35 cellular contexts compared by ENCODE assay signal in genomic region chr9:88426651-88427050, GRCh38.
"Had no signal": no experiment of that assay in that cellular context is flagged by ENCODE, and none has a peak within 500 bp of the region (broad histone marks: within the 10 kb centered on the region; RNA-seq: fewer than 3 reads in every experiment).

No MANE protein-coding gene starts in this region.

- H3K27ac ChIP-seq: ascending aorta, breast epithelium, cardiac muscle cell, colonic mucosa, epithelial cell of prostate, foreskin keratinocyte, gastrocnemius medialis, WERI-Rb-1 had no signal

- H3K36me3 ChIP-seq: breast epithelium, colonic mucosa, gastrocnemius medialis had no signal

- DNase-seq: activated CD4-positive, alpha-beta memory T cell treated with anti-CD3 and anti-CD28 coated beads for 36 hours; activated CD4-positive, alpha-beta T cell treated with anti-CD3 and anti-CD28 coated beads for 36 hours; activated CD4-positive, alpha-beta T cell treated with anti-CD3 and anti-CD28 coated beads, Interleukin-2, amount 10 ng/mL, durations not matched to agents 24 days and 14 days; activated CD4-positive, CD25-positive, alpha-beta regulatory T cell; activated CD4-positive, CD25-positive, alpha-beta regulatory T cell treated with anti-CD3 and anti-CD28 coated beads, Interleukin-2, amount 50 U/mL, for 72 hours; activated CD8-positive, alpha-beta memory T cell treated with anti-CD3 and anti-CD28 coated beads, Interleukin-2, amount 10 ng/mL, durations not matched to agents 7 days and 5 days; activated CD8-positive, alpha-beta memory T cell treated with anti-CD3 and anti-CD28 coated beads, Interleukin-2, amount 50 U/mL, for 4 hours; activated CD8-positive, alpha-beta T cell treated with anti-CD3 and anti-CD28 coated beads, Interleukin-2, amount 10 ng/mL, durations not matched to agents 7 days and 5 days; activated effector memory CD4-positive, alpha-beta T cell treated with Interleukin-2 at 50 U/mL for 16 hours; activated gamma-delta T cell treated with Interleukin-2 at 50 U/mL for 16 hours; activated naive CD4-positive, alpha-beta T cell treated with Interleukin-2 at 50 U/mL for 16 hours; activated naive CD8-positive, alpha-beta T cell treated with anti-CD3 and anti-CD28 coated beads for 36 hours; activated naive CD8-positive, alpha-beta T cell treated with anti-CD3 and anti-CD28 coated beads, Interleukin-2, amount 50 U/mL, for 24 hours; activated T-cell treated with anti-CD3 and anti-CD28 coated beads, Interleukin-2, amount 50 U/mL, for 24 hours; adrenal gland; central memory CD4-positive, alpha-beta T cell; cerebellar nuclear complex; colonic mucosa; effector CD8-positive, alpha-beta T cell; foreskin keratinocyte; gastrocnemius medialis; glutamatergic neuron; heart left ventricle; T-helper 1 cell; T-helper 17 cell; T1000; WERI-Rb-1 had no signal

- H3K4me1 Mint-ChIP-seq: activated CD8-positive, alpha-beta memory T cell treated with anti-CD3 and anti-CD28 coated beads, Interleukin-2, amount 10 ng/mL, durations not matched to agents 7 days and 5 days had no signal

- H3K27ac Mint-ChIP-seq: activated CD4-positive, alpha-beta memory T cell treated with anti-CD3 and anti-CD28 coated beads for 36 hours; activated CD4-positive, alpha-beta T cell treated with anti-CD3 and anti-CD28 coated beads for 36 hours; activated CD4-positive, alpha-beta T cell treated with anti-CD3 and anti-CD28 coated beads, Interleukin-2, amount 10 ng/mL, durations not matched to agents 24 days and 14 days; activated CD8-positive, alpha-beta memory T cell treated with anti-CD3 and anti-CD28 coated beads, Interleukin-2, amount 10 ng/mL, durations not matched to agents 7 days and 5 days; activated CD8-positive, alpha-beta T cell treated with anti-CD3 and anti-CD28 coated beads, Interleukin-2, amount 10 ng/mL, durations not matched to agents 7 days and 5 days; activated naive CD4-positive, alpha-beta T cell treated with anti-CD3 and anti-CD28 coated beads, Interleukin-2, amount 50 U/mL, for 24 hours; activated naive CD8-positive, alpha-beta T cell treated with anti-CD3 and anti-CD28 coated beads for 36 hours; activated naive CD8-positive, alpha-beta T cell treated with anti-CD3 and anti-CD28 coated beads, Interleukin-2, amount 50 U/mL, for 24 hours; activated T-cell treated with anti-CD3 and anti-CD28 coated beads, Interleukin-2, amount 50 U/mL, for 24 hours; activated T-helper 17 cell treated with anti-CD3 and anti-CD28 coated beads, Interleukin-2, amount 50 U/mL, for 72 hours; T-helper 17 cell; T-helper 2 cell treated with Interferon-gamma antibody and Interleukin-4, amounts not matched to agents 5 μg/mL and 100 μg/mL, for 36 hours had no signal

- H3K27me3 ChIP-seq: adrenal gland, ascending aorta, breast epithelium, cardiac muscle cell, colonic mucosa, foreskin keratinocyte, gastrocnemius medialis, heart left ventricle had no signal

- H3K9me3 Mint-ChIP-seq: activated CD4-positive, alpha-beta memory T cell treated with anti-CD3 and anti-CD28 coated beads for 36 hours; activated CD4-positive, alpha-beta T cell treated with anti-CD3 and anti-CD28 coated beads, Interleukin-2, amount 10 ng/mL, durations not matched to agents 24 days and 14 days; activated naive CD4-positive, alpha-beta T cell treated with anti-CD3 and anti-CD28 coated beads, Interleukin-2, amount 50 U/mL, for 24 hours; activated naive CD8-positive, alpha-beta T cell treated with anti-CD3 and anti-CD28 coated beads for 36 hours; activated naive CD8-positive, alpha-beta T cell treated with anti-CD3 and anti-CD28 coated beads, Interleukin-2, amount 50 U/mL, for 24 hours; activated T-cell treated with anti-CD3 and anti-CD28 coated beads, Interleukin-2, amount 50 U/mL, for 24 hours; activated T-helper 17 cell treated with anti-CD3 and anti-CD28 coated beads, Interleukin-2, amount 50 U/mL, for 72 hours had no signal

- H3K4me3 Mint-ChIP-seq: activated CD4-positive, alpha-beta memory T cell treated with anti-CD3 and anti-CD28 coated beads for 36 hours; activated CD4-positive, alpha-beta T cell treated with anti-CD3 and anti-CD28 coated beads for 36 hours; activated CD4-positive, alpha-beta T cell treated with anti-CD3 and anti-CD28 coated beads, Interleukin-2, amount 10 ng/mL, durations not matched to agents 24 days and 14 days; activated CD8-positive, alpha-beta memory T cell treated with anti-CD3 and anti-CD28 coated beads, Interleukin-2, amount 10 ng/mL, durations not matched to agents 7 days and 5 days; activated CD8-positive, alpha-beta T cell treated with anti-CD3 and anti-CD28 coated beads, Interleukin-2, amount 10 ng/mL, durations not matched to agents 7 days and 5 days; activated naive CD4-positive, alpha-beta T cell treated with anti-CD3 and anti-CD28 coated beads, Interleukin-2, amount 50 U/mL, for 24 hours; activated naive CD8-positive, alpha-beta T cell treated with anti-CD3 and anti-CD28 coated beads for 36 hours; activated naive CD8-positive, alpha-beta T cell treated with anti-CD3 and anti-CD28 coated beads, Interleukin-2, amount 50 U/mL, for 24 hours; activated T-cell treated with anti-CD3 and anti-CD28 coated beads, Interleukin-2, amount 50 U/mL, for 24 hours; activated T-helper 17 cell treated with anti-CD3 and anti-CD28 coated beads, Interleukin-2, amount 50 U/mL, for 72 hours; brain; T-helper 17 cell; T-helper 2 cell treated with Interferon-gamma antibody and Interleukin-4, amounts not matched to agents 5 μg/mL and 100 μg/mL, for 36 hours had no signal

- H3K4me3 ChIP-seq: adrenal gland, ascending aorta, breast epithelium, cardiac muscle cell, colonic mucosa, gastrocnemius medialis, heart left ventricle had no signal

- ATAC-seq: activated CD4-positive, alpha-beta T cell treated with anti-CD3 and anti-CD28 coated beads for 36 hours; activated CD8-positive, alpha-beta memory T cell treated with anti-CD3 and anti-CD28 coated beads, Interleukin-2, amount 10 ng/mL, durations not matched to agents 7 days and 5 days; activated CD8-positive, alpha-beta T cell treated with anti-CD3 and anti-CD28 coated beads, Interleukin-2, amount 10 ng/mL, durations not matched to agents 7 days and 5 days; activated naive CD8-positive, alpha-beta T cell treated with anti-CD3 and anti-CD28 coated beads, Interleukin-2, amount 50 U/mL, for 24 hours; activated T-helper 17 cell treated with anti-CD3 and anti-CD28 coated beads, Interleukin-2, amount 50 U/mL, for 72 hours; foreskin keratinocyte; gastrocnemius medialis; heart left ventricle; T-helper 17 cell had no signal

- H3K27me3 Mint-ChIP-seq: activated CD4-positive, alpha-beta memory T cell treated with anti-CD3 and anti-CD28 coated beads for 36 hours; activated CD4-positive, alpha-beta T cell treated with anti-CD3 and anti-CD28 coated beads for 36 hours; activated CD4-positive, alpha-beta T cell treated with anti-CD3 and anti-CD28 coated beads, Interleukin-2, amount 10 ng/mL, durations not matched to agents 24 days and 14 days; activated CD8-positive, alpha-beta memory T cell treated with anti-CD3 and anti-CD28 coated beads, Interleukin-2, amount 10 ng/mL, durations not matched to agents 7 days and 5 days; activated naive CD4-positive, alpha-beta T cell treated with anti-CD3 and anti-CD28 coated beads, Interleukin-2, amount 50 U/mL, for 24 hours; activated naive CD8-positive, alpha-beta T cell treated with anti-CD3 and anti-CD28 coated beads for 36 hours; activated naive CD8-positive, alpha-beta T cell treated with anti-CD3 and anti-CD28 coated beads, Interleukin-2, amount 50 U/mL, for 24 hours; activated T-cell treated with anti-CD3 and anti-CD28 coated beads, Interleukin-2, amount 50 U/mL, for 24 hours; activated T-helper 17 cell treated with anti-CD3 and anti-CD28 coated beads, Interleukin-2, amount 50 U/mL, for 72 hours; brain; T-helper 17 cell had no signal

- H3K4me1 ChIP-seq: breast epithelium, colonic mucosa, gastrocnemius medialis had no signal

- H3K9me3 ChIP-seq: adrenal gland, ascending aorta, breast epithelium, colonic mucosa, gastrocnemius medialis, heart left ventricle had no signal
